In the genomic region with DNA sequence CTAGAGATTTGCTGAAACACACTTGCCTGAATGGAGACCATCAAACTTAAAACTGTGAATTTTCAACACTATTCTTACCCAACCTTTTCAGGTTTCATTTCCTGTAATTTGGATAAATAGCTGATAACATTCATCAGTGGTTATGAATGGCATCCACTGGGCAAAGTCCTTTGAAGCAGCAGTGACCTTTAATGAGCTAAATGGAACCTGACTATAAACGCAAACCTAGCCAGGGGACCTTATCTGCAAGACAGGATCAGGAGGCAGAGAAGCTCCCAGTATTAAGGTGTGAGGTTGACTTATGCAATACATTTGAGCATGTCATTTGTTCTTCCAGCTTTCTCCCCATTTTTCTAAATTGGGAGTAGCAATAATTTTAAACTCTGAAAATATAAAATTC, we compare ENCODE assay signal across 30 cellular contexts. TPM values are rescaled to one million over a fixed set of nuclear protein-coding genes. Genes with fewer than 3 reads are reported as not detected.
"Had no signal": no experiment of that assay in that cellular context is flagged by ENCODE, and none has a peak within 500 bp of the region (broad histone marks: within the 10 kb centered on the region; RNA-seq: fewer than 3 reads in every experiment).

No MANE protein-coding gene starts in this region.

- H3K4me1 ChIP-seq: ascending aorta, body of pancreas, SJCRH30 had no signal

- H3K9me3 ChIP-seq: ascending aorta, body of pancreas, SJCRH30, SK-N-SH had no signal

- H3K27me3 ChIP-seq: ascending aorta, body of pancreas, SJCRH30 had no signal

- DNase-seq: activated B cell treated with CpG ODN at 0.5 μM for 24 hours; activated CD4-positive, alpha-beta T cell treated with anti-CD3 and anti-CD28 coated beads for 1 hour; activated CD4-positive, alpha-beta T cell treated with anti-CD3 and anti-CD28 coated beads, Interleukin-2, amount 10 ng/mL, durations not matched to agents 24 days and 14 days; activated CD4-positive, alpha-beta T cell treated with anti-CD3 and anti-CD28 coated beads, Interleukin-2, amount 50 U/mL, for 48 hours; activated CD8-positive, alpha-beta memory T cell treated with anti-CD3 and anti-CD28 coated beads for 24 hours; activated effector memory CD4-positive, alpha-beta T cell treated with anti-CD3 and anti-CD28 coated beads, Interleukin-2, amount 50 U/mL, for 16 hours; activated naive CD4-positive, alpha-beta T cell treated with Interleukin-2 at 50 U/mL for 16 hours; activated naive CD8-positive, alpha-beta T cell treated with anti-CD3 and anti-CD28 coated beads, Interleukin-2, amount 50 U/mL, for 24 hours; activated T-cell treated with anti-CD3 and anti-CD28 coated beads, Interleukin-2, amount 50 U/mL, for 4 hours; amniotic stem cell; body of pancreas; central memory CD4-positive, alpha-beta T cell; Kasumi-1; KBM-7; MV-4-11; NCI-H1092 treated with DMSO at 0.1 percent for 48 hours; NCI-H1417 treated with DMSO at 0.1 percent for 48 hours; NCI-H1694; NCI-H2029 treated with DMSO at 0.1 percent for 48 hours; NCI-H510A treated with DMSO at 0.1 percent for 48 hours; NCI-H69; NK-92 treated with Interleukin-12 subunit alpha and Interleukin-12 subunit beta, amount 100 ng/mL, for 24 hours; RPMI8226; SJCRH30; SK-N-SH had no signal

- H3K27ac ChIP-seq: ascending aorta, body of pancreas, SJCRH30 had no signal

- H3K36me3 ChIP-seq: ascending aorta, SJCRH30 had no signal

- H3K9me2 ChIP-seq: SK-N-SH had no signal

- H3K4me3 ChIP-seq: ascending aorta, body of pancreas, SJCRH30 had no signal

- H3K4me2 ChIP-seq: SK-N-SH had no signal

RNA-seq across cellular contexts. Expression of gene CREG2, which starts 38.5 kb away (rescaled TPM):
- total RNA-seq: activated B cell treated with CpG ODN at 0.5 μM for 24 hours; activated CD4-positive, alpha-beta T cell treated with anti-CD3 and anti-CD28 coated beads, Interleukin-2, amount 10 ng/mL, durations not matched to agents 24 days and 14 days; activated naive CD4-positive, alpha-beta T cell treated with anti-CD3 and anti-CD28 coated beads, Interleukin-2, amount 50 U/mL, for 72 hours; activated T-cell treated with anti-CD3 and anti-CD28 coated beads, Interleukin-2, amount 50 U/mL, for 4 hours; ascending aorta; body of pancreas; chondrocyte; OCI-LY7; Right ventricle myocardium inferior had no signal
